8 cellular contexts compared by ENCODE assay signal in genomic region chr5:70049790-70050142, GRCh38. TPM values are rescaled to one million over a fixed set of nuclear protein-coding genes. Genes with fewer than 3 reads are reported as not detected.
A peak's percentile ranks its signal among the peaks of the same experiment; 100 is the strongest.
DNase-seq lines count a peak whose midpoint lies in the region; ATAC-seq and TF ChIP-seq lines count a peak whose summit lies in the region.
"Not testable (repeated sequence)": the region's sequence is repeated elsewhere in the genome, so short reads cannot be mapped to it uniquely, and the experiment has no call there.

No MANE protein-coding gene starts in this region.

- H3K36me3 Mint-ChIP-seq in T-helper 17 cell (ENCODE audit: low read depth); central memory CD8-positive, alpha-beta T cell (ENCODE audit: insufficient read depth); stimulated activated naive B cell treated with anti-CD40 and anti-IgM and Interleukin-4, amounts not matched to agents 10 μg/mL and 1 μg/mL and 100 μg/mL, for 72 hours: not testable (repeated sequence)

- not testable (repeated sequence) for H3K27ac ChIP-seq in lower lobe of right lung

- H3K9me3 Mint-ChIP-seq in central memory CD8-positive, alpha-beta T cell; stimulated activated naive B cell treated with anti-CD40 and anti-IgM and Interleukin-4, amounts not matched to agents 10 μg/mL and 1 μg/mL and 100 μg/mL, for 72 hours: not testable (repeated sequence)

- H3K4me1 ChIP-seq in lower lobe of right lung: not testable (repeated sequence)

- H3K27me3 Mint-ChIP-seq in T-helper 17 cell; central memory CD8-positive, alpha-beta T cell; stimulated activated naive B cell treated with anti-CD40 and anti-IgM and Interleukin-4, amounts not matched to agents 10 μg/mL and 1 μg/mL and 100 μg/mL, for 72 hours: not testable (repeated sequence)

- intact Hi-C loops in lower lobe of right lung (cut with DNase I): not testable (repeated sequence)

- ATAC-seq in GM18505 (IDR thresholded peaks at IDR 0.05; ENCODE audit: unreplicated experiment) (peak; percentile 25), GM19438 (IDR thresholded peaks at IDR 0.05; ENCODE audit: low read depth, unreplicated experiment) (peak; percentile 43), HG02759 (IDR thresholded peaks at IDR 0.05; ENCODE audit: unreplicated experiment) (peak; percentile 42), HG03175 (IDR thresholded peaks at IDR 0.05; ENCODE audit: unreplicated experiment) (peak; percentile 39), T-helper 17 cell (peak; percentile 51), lower lobe of right lung (peak; percentile 54 to 57)
- ATAC-seq in central memory CD8-positive, alpha-beta T cell (replicated peaks; ENCODE audit: extremely low read depth, poor library complexity, severe bottlenecking): peak; percentile 57
- ATAC-seq in stimulated activated naive B cell treated with anti-CD40 and anti-IgM and Interleukin-4, amounts not matched to agents 10 μg/mL and 1 μg/mL and 100 μg/mL, for 72 hours (replicated peaks): peak; percentile 59 to 69

- not testable (repeated sequence) for H3K36me3 ChIP-seq in lower lobe of right lung

- H3K4me3 ChIP-seq in lower lobe of right lung: not testable (repeated sequence)

- H3K27ac Mint-ChIP-seq in T-helper 17 cell; central memory CD8-positive, alpha-beta T cell (ENCODE audit: low read depth); stimulated activated naive B cell treated with anti-CD40 and anti-IgM and Interleukin-4, amounts not matched to agents 10 μg/mL and 1 μg/mL and 100 μg/mL, for 72 hours: not testable (repeated sequence)

- H3K9me3 ChIP-seq in T-helper 17 cell (ENCODE audit: control insufficient read depth, low read length, poor library complexity, severe bottlenecking); lower lobe of right lung: not testable (repeated sequence)

- not testable (repeated sequence) for H3K4me3 Mint-ChIP-seq in T-helper 17 cell; central memory CD8-positive, alpha-beta T cell; stimulated activated naive B cell treated with anti-CD40 and anti-IgM and Interleukin-4, amounts not matched to agents 10 μg/mL and 1 μg/mL and 100 μg/mL, for 72 hours

- H3K4me1 Mint-ChIP-seq in T-helper 17 cell; central memory CD8-positive, alpha-beta T cell; stimulated activated naive B cell treated with anti-CD40 and anti-IgM and Interleukin-4, amounts not matched to agents 10 μg/mL and 1 μg/mL and 100 μg/mL, for 72 hours: not testable (repeated sequence)

- not testable (repeated sequence) for TF ChIP-seq CTCF in lower lobe of right lung (IDR thresholded peaks at IDR 0.05)

- H3K27me3 ChIP-seq in lower lobe of right lung (ENCODE audit: low read depth): not testable (repeated sequence)

- not testable (repeated sequence) for DNase-seq in T-helper 17 cell; central memory CD8-positive, alpha-beta T cell (ENCODE audit: low spot score in 2 of 2); lower lobe of right lung; stimulated activated naive B cell treated with anti-CD40 and anti-IgM and Interleukin-4, amounts not matched to agents 10 μg/mL and 1 μg/mL and 100 μg/mL, for 72 hours

- TF ChIP-seq POLR2A in GM18505 (IDR thresholded peaks at IDR 0.05; ENCODE audit: borderline replicate concordance, extremely low read depth, insufficient read depth, insufficient read length): not testable (repeated sequence)

RNA-seq across cellular contexts. Expression of gene SMN2, which starts 0.3 kb away (rescaled TPM):
- total RNA-seq in T-helper 17 cell (10 to 100 TPM; 33.7 to 58.0 TPM), lower lobe of right lung (37.0 TPM)

RNA-seq across cellular contexts. Expression of gene SERF1B, which starts 24.7 kb away (rescaled TPM):
- 10 to 100 TPM; 23.4 to 26.2 TPM for total RNA-seq in T-helper 17 cell
- total RNA-seq in lower lobe of right lung: 28.7 TPM
